1 cellular context compared by ENCODE assay signal in genomic region chr22:36824655-36825054, GRCh38.
TF ChIP-seq lines count a peak whose summit lies in the region.

No MANE protein-coding gene starts in this region.

TF ChIP-seq in H1, 55 proteins besides CTCF, POLR2A, EP300 and RAD21:
- TF ChIP-seq YY1 (IDR thresholded peaks at IDR 0.05; ENCODE audit: low read depth, low read length) = no peak
- no peak for TF ChIP-seq ATF3 (IDR thresholded peaks at IDR 0.05; ENCODE audit: insufficient read depth, low read depth, low read length)
- no peak for TF ChIP-seq EZH2 (IDR thresholded peaks at IDR 0.05; ENCODE audit: low read depth, low read length, severe bottlenecking)
- TF ChIP-seq EGR1 (IDR thresholded peaks at IDR 0.05; ENCODE audit: borderline replicate concordance, low read depth, low read length) = no peak
- TF ChIP-seq SP2 (IDR thresholded peaks at IDR 0.05; ENCODE audit: low read length) = no peak
- TF ChIP-seq SAP30 (IDR thresholded peaks at IDR 0.05; ENCODE audit: insufficient read depth, insufficient replicate concordance, low read length) = no peak
- no peak for TF ChIP-seq POLR2AphosphoS5 (IDR thresholded peaks at IDR 0.05; ENCODE audit: low read depth, low read length)
- no peak for TF ChIP-seq ATF2 (IDR thresholded peaks at IDR 0.05; ENCODE audit: low read length)
- TF ChIP-seq NANOG (IDR thresholded peaks at IDR 0.05; ENCODE audit: insufficient read depth, low read depth, low read length, poor library complexity, severe bottlenecking) = no peak
- no peak for TF ChIP-seq RXRA (IDR thresholded peaks at IDR 0.05; ENCODE audit: insufficient read depth, low read depth, low read length)
- TF ChIP-seq E2F6 (IDR thresholded peaks at IDR 0.05) = no peak
- no peak for TF ChIP-seq CBX5 (IDR thresholded peaks at IDR 0.05; ENCODE audit: low read depth, low read length)
- TF ChIP-seq TEAD4 (IDR thresholded peaks at IDR 0.05; ENCODE audit: low read depth, low read length) = no peak
- TF ChIP-seq CTBP2 (IDR thresholded peaks at IDR 0.05; ENCODE audit: borderline replicate concordance, insufficient read depth, insufficient read length, low read length) = no peak
- TF ChIP-seq FOSL1 (IDR thresholded peaks at IDR 0.05; ENCODE audit: insufficient read depth, low read depth, low read length) = no peak
- no peak for TF ChIP-seq PHF8 (conservative IDR thresholded peaks at IDR 0.05; ENCODE audit: low read depth, low read length)
